Comparison of ENCODE assay signal across 21 cellular contexts in genomic region chr20:22673467-22673866, GRCh38.
DNase-seq lines count a peak whose midpoint lies in the region; ATAC-seq and TF ChIP-seq lines count a peak whose summit lies in the region.
"Had no signal": no experiment of that assay in that cellular context is flagged by ENCODE, and none has a peak within 500 bp of the region (broad histone marks: within the 10 kb centered on the region; RNA-seq: fewer than 3 reads in every experiment).

No MANE protein-coding gene starts in this region.

- CTCF ChIA-PET in SK-N-SH (lab: Yijun Ruan, JAX), result no interaction called here

- peak overlapping the region; percentile 10 for H3K4me3 ChIP-seq in endodermal cell (ENCODE audit: low read length)
- H3K4me3 ChIP-seq in SK-N-SH (ENCODE audit: low read depth in 2 of 2, low read length in 1 of 2), result no peak overlapping the region
- H3K4me3 ChIP-seq in GM23338, result no peak overlapping the region
- H3K4me3 ChIP-seq: BLaER1, GM23248, HAP-1 had no signal

- H3K4me1 Mint-ChIP-seq in endodermal cell (peaks cover 16% of the 10 kb centered on the region), progenitor cell of endocrine pancreas (ENCODE audit: low read depth) (peaks cover 18% of the 10 kb centered on the region), GM23338 (peaks cover 3% of the 10 kb centered on the region; the same call in 1 of the 3 replicates)
- H3K4me1 Mint-ChIP-seq: CD4-positive, CD25-positive, alpha-beta regulatory T cell had no signal

- DNase-seq in NCI-H146 (lab: John Stamatoyannopoulos, UW) (peak; percentile 96), NCI-H748 treated with DMSO at 0.1 percent for 48 hours (lab: John Stamatoyannopoulos, UW) (peak; percentile 60), endodermal cell (no peak), progenitor cell of endocrine pancreas (ENCODE audit: low spot score, unreplicated experiment) (no peak), SK-N-SH (no peak), GM23338 (ENCODE audit: low spot score) (no peak)
- DNase-seq: Caco-2; CD4-positive, CD25-positive, alpha-beta regulatory T cell; CD8-positive, alpha-beta T cell; DMS53; DMS79 treated with DMSO at 0.1 percent for 48 hours; GF-D8; GM23248; HFFc6 had no signal

- H3K27me3 ChIP-seq in endodermal cell (ENCODE audit: control insufficient read depth, insufficient read depth, low read length, poor library complexity, severe bottlenecking) (no peaks in the 10 kb centered on the region), SK-N-SH (ENCODE audit: insufficient read depth) (peaks cover 31% of the 10 kb centered on the region), GM23338 (ENCODE audit: insufficient read depth) (no peaks in the 10 kb centered on the region)
- H3K27me3 ChIP-seq: BLaER1 had no signal

- H3K9me3 ChIP-seq in endodermal cell (ENCODE audit: control insufficient read depth, low read length) (peaks cover 34% of the 10 kb centered on the region), SK-N-SH (no peaks in the 10 kb centered on the region)
- H3K9me3 ChIP-seq: HAP-1 had no signal

- ATAC-seq in GM19395 (IDR thresholded peaks at IDR 0.05; ENCODE audit: unreplicated experiment) (no peak), HG03457 (IDR thresholded peaks at IDR 0.05; ENCODE audit: unreplicated experiment) (no peak), GM23338 (no peak)
- ATAC-seq: CD8-positive, alpha-beta T cell had no signal

- no peak overlapping the region for H3K9ac ChIP-seq in endodermal cell (ENCODE audit: extremely low read depth, low read length, poor library complexity, severe bottlenecking)
- no peak overlapping the region for H3K9ac ChIP-seq in SK-N-SH
- H3K9ac ChIP-seq: BLaER1, GM23248 had no signal

- no peak for TF ChIP-seq RAD21 in SK-N-SH (IDR thresholded peaks at IDR 0.05; ENCODE audit: low read length)

- H3K4me3 Mint-ChIP-seq in endodermal cell (no peak overlapping the region), progenitor cell of endocrine pancreas (ENCODE audit: low read depth) (peak overlapping the region; percentile 21), GM23338 (no peak overlapping the region)
- H3K4me3 Mint-ChIP-seq: B cell; CD4-positive, CD25-positive, alpha-beta regulatory T cell; CD8-positive, alpha-beta T cell; HFFc6 had no signal

- no peaks in the 10 kb centered on the region for H4K20me1 ChIP-seq in SK-N-SH (ENCODE audit: insufficient read depth)
- H4K20me1 ChIP-seq in GM23338 (replicated peaks; ENCODE audit: insufficient read depth), result no peaks in the 10 kb centered on the region
- H4K20me1 ChIP-seq: BLaER1 had no signal

- WGBS in endodermal cell (ENCODE audit: insufficient coverage in 1 of 2, insufficient read length in 1 of 2), 2 experiments, result 94 to 96% methylated on average over 4 to 6 of the region's 6 CpGs
- 9% methylated on average over 6 of the region's 6 CpGs for WGBS in SK-N-SH (ENCODE audit: low lambda C conversion rate)

- H3K36me3 Mint-ChIP-seq in endodermal cell (ENCODE audit: low read depth) (peaks cover 8% of the 10 kb centered on the region), progenitor cell of endocrine pancreas (ENCODE audit: insufficient read depth) (peaks cover 1% of the 10 kb centered on the region), GM23338 (ENCODE audit: low read depth) (peaks cover 17% of the 10 kb centered on the region)
- H3K36me3 Mint-ChIP-seq: CD4-positive, CD25-positive, alpha-beta regulatory T cell; CD8-positive, alpha-beta T cell had no signal

- POLR2A ChIA-PET in SK-N-SH (lab: Yijun Ruan, JAX), result no interaction called here

- H3K4me2 ChIP-seq in SK-N-SH (no peak overlapping the region), GM23338 (no peak overlapping the region)
- H3K4me2 ChIP-seq: BLaER1 had no signal

- H3K9me3 Mint-ChIP-seq in endodermal cell, result peaks cover 36% of the 10 kb centered on the region
- H3K9me3 Mint-ChIP-seq in progenitor cell of endocrine pancreas (ENCODE audit: low read depth), result peaks cover 19% of the 10 kb centered on the region
- peaks cover 26% of the 10 kb centered on the region for H3K9me3 Mint-ChIP-seq in GM23338

- H3F3A ChIP-seq in SK-N-SH (replicated peaks; ENCODE audit: insufficient read depth), result no peaks in the 10 kb centered on the region
- H3F3A ChIP-seq in GM23338 (replicated peaks; ENCODE audit: low read depth), result no peaks in the 10 kb centered on the region

- H3K4me1 ChIP-seq in endodermal cell (ENCODE audit: control insufficient read depth, insufficient read depth, low read length), result peaks cover 6% of the 10 kb centered on the region
- H3K4me1 ChIP-seq in SK-N-SH (ENCODE audit: control insufficient read depth in 1 of 2, insufficient read depth in 2 of 2, low read depth in 1 of 2, low read length in 1 of 2), result no peaks in the 10 kb centered on the region
- no peaks in the 10 kb centered on the region for H3K4me1 ChIP-seq in GM23338 (ENCODE audit: insufficient read depth)
- H3K4me1 ChIP-seq: Caco-2, HAP-1 had no signal

- H3K79me2 ChIP-seq in SK-N-SH (ENCODE audit: insufficient read depth), result no peaks in the 10 kb centered on the region
- no peaks in the 10 kb centered on the region for H3K79me2 ChIP-seq in GM23338 (replicated peaks; ENCODE audit: insufficient read depth)

- no peak for TF ChIP-seq EP300 in SK-N-SH (IDR thresholded peaks at IDR 0.05; ENCODE audit: borderline replicate concordance in 1 of 2, low read depth in 1 of 2, low read length in 1 of 2)

- H3K36me3 ChIP-seq in endodermal cell (ENCODE audit: control insufficient read depth, insufficient read depth, low read length), result no peaks in the 10 kb centered on the region
- no peaks in the 10 kb centered on the region for H3K36me3 ChIP-seq in SK-N-SH (replicated peaks in 1 of 2; ENCODE audit: control insufficient read depth in 1 of 2, insufficient read depth in 2 of 2, low read length in 1 of 2)
- H3K36me3 ChIP-seq in GM23338 (ENCODE audit: insufficient read depth), result peaks cover 3% of the 10 kb centered on the region; the same call in 1 of the 2 replicates
- H3K36me3 ChIP-seq: HAP-1 had no signal

- TF ChIP-seq CTCF in endodermal cell (conservative IDR thresholded peaks at IDR 0.05) (no peak), progenitor cell of endocrine pancreas (IDR thresholded peaks at IDR 0.05; ENCODE audit: unreplicated experiment) (no peak), SK-N-SH (IDR thresholded peaks at IDR 0.05) (no peak), GM23338 (conservative IDR thresholded peaks at IDR 0.05; ENCODE audit: low read depth in 2 of 2) (no peak)

- H2AFZ ChIP-seq in SK-N-SH (ENCODE audit: low read depth) (no peak overlapping the region), GM23338 (no peak overlapping the region)
- H2AFZ ChIP-seq: GM23248 had no signal

- H3K27me3 Mint-ChIP-seq in endodermal cell (ENCODE audit: insufficient read depth) (peaks cover 2% of the 10 kb centered on the region), progenitor cell of endocrine pancreas (no peaks in the 10 kb centered on the region), GM23338 (ENCODE audit: insufficient read depth, low read depth, poor library complexity) (peaks cover 9% of the 10 kb centered on the region)
- H3K27me3 Mint-ChIP-seq: CD4-positive, CD25-positive, alpha-beta regulatory T cell had no signal

- H3K27ac ChIP-seq in endodermal cell (ENCODE audit: low read depth, low read length) (no peak overlapping the region), SK-N-SH (ENCODE audit: low read depth in 2 of 2, low read length in 1 of 2) (no peak overlapping the region), GM23338 (ENCODE audit: low read depth) (no peak overlapping the region)
- H3K27ac ChIP-seq: 22Rv1, BLaER1, C4-2B, GM23248 had no signal

- no peaks in the 10 kb centered on the region for H3K9me2 ChIP-seq in SK-N-SH
- H3K9me2 ChIP-seq in GM23338 (ENCODE audit: insufficient read depth), result no peaks in the 10 kb centered on the region

- no peak overlapping the region for H3K27ac Mint-ChIP-seq in endodermal cell
- H3K27ac Mint-ChIP-seq in progenitor cell of endocrine pancreas, result peak overlapping the region; percentile 23
- H3K27ac Mint-ChIP-seq in GM23338, result no peak overlapping the region
- H3K27ac Mint-ChIP-seq: B cell; CD4-positive, CD25-positive, alpha-beta regulatory T cell; CD8-positive, alpha-beta T cell; HFFc6 had no signal

TF ChIP-seq in SK-N-SH, 30 proteins besides CTCF, POLR2A, EP300 and RAD21:
- TF ChIP-seq YY1 (IDR thresholded peaks at IDR 0.05; ENCODE audit: low read depth), result no peak
- TF ChIP-seq TEAD4 (IDR thresholded peaks at IDR 0.05; ENCODE audit: borderline replicate concordance, insufficient read depth), result no peak
- no peak for TF ChIP-seq ELF1 (IDR thresholded peaks at IDR 0.05)
- TF ChIP-seq SMC3 (IDR thresholded peaks at IDR 0.05; ENCODE audit: low read depth, low read length), result no peak
- no peak for TF ChIP-seq USF1 (IDR thresholded peaks at IDR 0.05; ENCODE audit: borderline replicate concordance, low read depth)
- TF ChIP-seq NFIC (IDR thresholded peaks at IDR 0.05; ENCODE audit: borderline replicate concordance), result no peak

TF ChIP-seq in GM23338, 12 proteins besides CTCF, POLR2A, EP300 and RAD21 (continues in another document):
- no peak for TF ChIP-seq ZNF331 (CRISPR knock-in tag; IDR thresholded peaks at IDR 0.05; ENCODE audit: low read depth)
- no peak for TF ChIP-seq CREB1 (CRISPR knock-in tag; IDR thresholded peaks at IDR 0.05; ENCODE audit: low read depth)
- TF ChIP-seq NANOG (IDR thresholded peaks at IDR 0.05; ENCODE audit: borderline replicate concordance), result no peak
- no peak for TF ChIP-seq EZH2phosphoT487 (IDR thresholded peaks at IDR 0.05; ENCODE audit: unreplicated experiment)
- TF ChIP-seq ZNF114 (CRISPR knock-in tag; IDR thresholded peaks at IDR 0.05), result no peak
- no peak for TF ChIP-seq POLR2AphosphoS5 (IDR thresholded peaks at IDR 0.05; ENCODE audit: low read depth)
- TF ChIP-seq ETS1 (IDR thresholded peaks at IDR 0.05), result no peak
- no peak for TF ChIP-seq JUNB (IDR thresholded peaks at IDR 0.05; ENCODE audit: unreplicated experiment)
- TF ChIP-seq EZH2 (IDR thresholded peaks at IDR 0.05; ENCODE audit: low read depth, unreplicated experiment), result no peak
- no peak for TF ChIP-seq STAT1 (IDR thresholded peaks at IDR 0.05; ENCODE audit: unreplicated experiment)

Comparison
In these comparisons a context has a peak if more than half of its experiments do, and no peak if none do; other contexts are left out.
1. DNase-seq: peak in NCI-H146 (single experiment) and NCI-H748 treated with DMSO at 0.1 percent for 48 hours (single experiment); none in endodermal cell (single experiment), progenitor cell of endocrine pancreas (single experiment), SK-N-SH (single experiment) and GM23338 (single experiment).